1 cellular context compared by ENCODE assay signal in the genomic region with DNA sequence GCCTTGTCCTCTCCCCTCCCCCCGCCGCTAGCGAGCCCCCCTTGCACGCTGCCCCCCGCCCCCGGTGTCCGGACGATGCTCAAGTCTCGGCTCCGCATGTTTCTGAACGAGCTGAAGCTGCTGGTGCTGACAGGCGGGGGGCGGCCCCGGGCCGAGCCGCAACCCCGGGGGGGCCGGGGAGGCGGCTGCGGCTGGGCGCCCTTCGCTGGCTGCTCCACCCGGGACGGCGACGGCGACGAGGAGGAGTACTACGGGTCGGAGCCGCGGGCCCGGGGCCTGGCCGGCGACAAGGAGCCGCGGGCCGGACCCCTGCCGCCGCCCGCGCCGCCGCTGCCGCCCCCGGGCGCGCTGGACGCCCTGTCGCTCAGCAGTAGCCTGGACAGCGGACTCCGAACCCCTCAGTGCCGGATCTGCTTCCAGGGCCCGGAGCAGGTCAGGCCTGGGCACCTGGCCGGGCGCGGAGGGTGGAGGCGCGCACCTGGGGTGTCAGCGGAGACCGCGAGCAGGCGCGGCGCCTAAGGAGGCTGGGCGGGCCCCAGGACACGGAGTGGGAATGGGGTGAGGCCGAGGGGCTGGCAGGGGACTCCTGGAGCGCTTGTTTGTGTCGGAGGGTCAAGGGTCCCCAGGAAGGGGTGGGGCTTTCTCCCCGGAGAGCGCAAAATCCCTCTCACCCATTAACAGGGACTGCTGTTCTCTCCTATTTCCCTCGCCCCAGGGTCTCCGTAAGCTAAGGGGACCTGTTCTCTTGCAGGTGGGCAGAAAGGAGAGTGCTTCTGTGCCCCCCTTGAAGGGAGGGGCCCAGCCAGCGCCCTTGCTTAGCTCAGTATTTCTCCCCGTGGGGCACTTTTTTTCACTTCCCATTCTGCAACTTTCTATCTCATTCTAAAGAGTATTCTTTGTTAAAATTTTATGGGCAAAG.
A peak's percentile ranks its signal among the peaks of the same experiment; 100 is the strongest.
TF ChIP-seq lines count a peak whose summit lies in the region.

No MANE protein-coding gene starts in this region.

TF ChIP-seq in HepG2, 621 proteins besides CTCF, POLR2A, EP300 and RAD21 (continued from another document and continues in another):
- TF ChIP-seq HMGXB3 (CRISPR knock-in tag; IDR thresholded peaks at IDR 0.05; ENCODE audit: borderline replicate concordance) (no peak), FOXA1 (IDR thresholded peaks at IDR 0.05) (no peak), FOXA1 (CRISPR knock-in tag; IDR thresholded peaks at IDR 0.05) (no peak), HCFC1 (IDR thresholded peaks at IDR 0.05; ENCODE audit: low read depth, low read length) (no peak), CREB1 (IDR thresholded peaks at IDR 0.05) (no peak), CREB1 (CRISPR knock-in tag; IDR thresholded peaks at IDR 0.05) (no peak), RAD51 (IDR thresholded peaks at IDR 0.05; ENCODE audit: borderline replicate concordance) (no peak), RORA (CRISPR knock-in tag; IDR thresholded peaks at IDR 0.05) (no peak), NCOA5 (CRISPR knock-in tag; IDR thresholded peaks at IDR 0.05) (no peak), ZSCAN20 (CRISPR knock-in tag; IDR thresholded peaks at IDR 0.05; ENCODE audit: borderline replicate concordance) (0 out of 2 replicates have a peak, but pooled peaks have one; percentile 44), ZNF468 (CRISPR knock-in tag; IDR thresholded peaks at IDR 0.05) (no peak), ZNF883 (CRISPR knock-in tag; IDR thresholded peaks at IDR 0.05; ENCODE audit: not compliant biosample characterization) (no peak), SNAPC4 (CRISPR knock-in tag; IDR thresholded peaks at IDR 0.05) (no peak), ZNF138 (CRISPR knock-in tag; IDR thresholded peaks at IDR 0.05; ENCODE audit: low read depth) (no peak), MIER2 (CRISPR knock-in tag; IDR thresholded peaks at IDR 0.05) (no peak), FOXK1 (CRISPR knock-in tag; IDR thresholded peaks at IDR 0.05; ENCODE audit: borderline replicate concordance, low read depth) (no peak), SP1 (IDR thresholded peaks at IDR 0.05) (no peak), SP1 (CRISPR knock-in tag; IDR thresholded peaks at IDR 0.05) (peak; percentile 33; the same call in 1 of the 2 replicates), ZNF878 (CRISPR knock-in tag; IDR thresholded peaks at IDR 0.05) (no peak), ZFAT (CRISPR knock-in tag; conservative IDR thresholded peaks at IDR 0.05) (no peak), HNRNPUL1 (IDR thresholded peaks at IDR 0.05; ENCODE audit: low read depth, low read length) (no peak), PAF1 (CRISPR knock-in tag; IDR thresholded peaks at IDR 0.05) (no peak), MEF2D (CRISPR knock-in tag; IDR thresholded peaks at IDR 0.05) (no peak), ZKSCAN5 (CRISPR knock-in tag; IDR thresholded peaks at IDR 0.05) (no peak), ZEB1 (IDR thresholded peaks at IDR 0.05; ENCODE audit: insufficient replicate concordance, low read depth) (no peak), NR2F1 (CRISPR knock-in tag; IDR thresholded peaks at IDR 0.05) (peak in 1 of 2 experiments; percentile 55; a peak in 1 of 4 replicates), SMAD3 (CRISPR knock-in tag; IDR thresholded peaks at IDR 0.05) (no peak), CC2D1A (CRISPR knock-in tag; IDR thresholded peaks at IDR 0.05) (no peak), RARG (CRISPR knock-in tag; IDR thresholded peaks at IDR 0.05; ENCODE audit: low read depth) (no peak), ZNF451 (CRISPR knock-in tag; IDR thresholded peaks at IDR 0.05) (no peak), MLLT10 (CRISPR knock-in tag; IDR thresholded peaks at IDR 0.05) (no peak), PAWR (CRISPR knock-in tag; IDR thresholded peaks at IDR 0.05; ENCODE audit: borderline replicate concordance) (no peak), SNAI1 (CRISPR knock-in tag; IDR thresholded peaks at IDR 0.05; ENCODE audit: borderline replicate concordance) (no peak), HOXA3 (CRISPR knock-in tag; IDR thresholded peaks at IDR 0.05) (peak; percentile 66)
- TF ChIP-seq, protein P1, sequence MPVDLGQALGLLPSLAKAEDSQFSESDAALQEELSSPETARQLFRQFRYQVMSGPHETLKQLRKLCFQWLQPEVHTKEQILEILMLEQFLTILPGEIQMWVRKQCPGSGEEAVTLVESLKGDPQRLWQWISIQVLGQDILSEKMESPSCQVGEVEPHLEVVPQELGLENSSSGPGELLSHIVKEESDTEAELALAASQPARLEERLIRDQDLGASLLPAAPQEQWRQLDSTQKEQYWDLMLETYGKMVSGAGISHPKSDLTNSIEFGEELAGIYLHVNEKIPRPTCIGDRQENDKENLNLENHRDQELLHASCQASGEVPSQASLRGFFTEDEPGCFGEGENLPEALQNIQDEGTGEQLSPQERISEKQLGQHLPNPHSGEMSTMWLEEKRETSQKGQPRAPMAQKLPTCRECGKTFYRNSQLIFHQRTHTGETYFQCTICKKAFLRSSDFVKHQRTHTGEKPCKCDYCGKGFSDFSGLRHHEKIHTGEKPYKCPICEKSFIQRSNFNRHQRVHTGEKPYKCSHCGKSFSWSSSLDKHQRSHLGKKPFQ (CRISPR knock-in tag; IDR thresholded peaks at IDR 0.05; ENCODE audit: insufficient replicate concordance): peak; percentile 32
- TF ChIP-seq, protein P2, sequence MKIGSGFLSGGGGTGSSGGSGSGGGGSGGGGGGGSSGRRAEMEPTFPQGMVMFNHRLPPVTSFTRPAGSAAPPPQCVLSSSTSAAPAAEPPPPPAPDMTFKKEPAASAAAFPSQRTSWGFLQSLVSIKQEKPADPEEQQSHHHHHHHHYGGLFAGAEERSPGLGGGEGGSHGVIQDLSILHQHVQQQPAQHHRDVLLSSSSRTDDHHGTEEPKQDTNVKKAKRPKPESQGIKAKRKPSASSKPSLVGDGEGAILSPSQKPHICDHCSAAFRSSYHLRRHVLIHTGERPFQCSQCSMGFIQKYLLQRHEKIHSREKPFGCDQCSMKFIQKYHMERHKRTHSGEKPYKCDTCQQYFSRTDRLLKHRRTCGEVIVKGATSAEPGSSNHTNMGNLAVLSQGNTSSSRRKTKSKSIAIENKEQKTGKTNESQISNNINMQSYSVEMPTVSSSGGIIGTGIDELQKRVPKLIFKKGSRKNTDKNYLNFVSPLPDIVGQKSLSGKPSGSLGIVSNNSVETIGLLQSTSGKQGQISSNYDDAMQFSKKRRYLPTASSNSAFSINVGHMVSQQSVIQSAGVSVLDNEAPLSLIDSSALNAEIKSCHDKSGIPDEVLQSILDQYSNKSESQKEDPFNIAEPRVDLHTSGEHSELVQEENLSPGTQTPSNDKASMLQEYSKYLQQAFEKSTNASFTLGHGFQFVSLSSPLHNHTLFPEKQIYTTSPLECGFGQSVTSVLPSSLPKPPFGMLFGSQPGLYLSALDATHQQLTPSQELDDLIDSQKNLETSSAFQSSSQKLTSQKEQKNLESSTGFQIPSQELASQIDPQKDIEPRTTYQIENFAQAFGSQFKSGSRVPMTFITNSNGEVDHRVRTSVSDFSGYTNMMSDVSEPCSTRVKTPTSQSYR (CRISPR knock-in tag; IDR thresholded peaks at IDR 0.05; ENCODE audit: borderline replicate concordance): no peak
- TF ChIP-seq, protein P3, sequence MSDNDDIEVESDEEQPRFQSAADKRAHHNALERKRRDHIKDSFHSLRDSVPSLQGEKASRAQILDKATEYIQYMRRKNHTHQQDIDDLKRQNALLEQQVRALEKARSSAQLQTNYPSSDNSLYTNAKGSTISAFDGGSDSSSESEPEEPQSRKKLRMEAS (IDR thresholded peaks at IDR 0.05): peak; percentile 44; the same call in 1 of the 2 replicates
- TF ChIP-seq, protein P4, sequence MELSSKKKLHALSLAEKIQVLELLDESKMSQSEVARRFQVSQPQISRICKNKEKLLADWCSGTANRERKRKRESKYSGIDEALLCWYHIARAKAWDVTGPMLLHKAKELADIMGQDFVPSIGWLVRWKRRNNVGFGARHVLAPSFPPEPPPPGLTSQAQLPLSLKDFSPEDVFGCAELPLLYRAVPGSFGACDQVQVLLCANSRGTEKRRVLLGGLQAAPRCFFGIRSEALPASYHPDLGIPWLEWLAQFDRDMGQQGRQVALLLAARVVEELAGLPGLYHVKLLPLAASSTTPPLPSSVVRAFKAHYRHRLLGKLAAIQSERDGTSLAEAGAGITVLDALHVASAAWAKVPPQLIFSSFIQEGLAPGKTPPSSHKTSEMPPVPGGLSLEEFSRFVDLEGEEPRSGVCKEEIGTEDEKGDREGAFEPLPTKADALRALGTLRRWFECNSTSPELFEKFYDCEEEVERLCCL (CRISPR knock-in tag; IDR thresholded peaks at IDR 0.05; ENCODE audit: borderline replicate concordance): no peak
- TF ChIP-seq, protein P5, sequence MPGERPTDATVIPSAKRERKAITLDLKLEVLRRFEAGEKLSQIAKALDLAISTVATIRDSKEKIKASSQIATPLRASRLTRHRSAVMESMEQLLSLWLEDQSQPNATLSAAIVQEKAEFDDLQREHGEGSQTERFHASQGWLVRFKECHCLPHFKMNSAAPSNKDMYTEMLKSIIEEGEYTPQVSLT (CRISPR knock-in tag; IDR thresholded peaks at IDR 0.05; ENCODE audit: borderline replicate concordance, low read depth): no peak
- TF ChIP-seq, protein P6, sequence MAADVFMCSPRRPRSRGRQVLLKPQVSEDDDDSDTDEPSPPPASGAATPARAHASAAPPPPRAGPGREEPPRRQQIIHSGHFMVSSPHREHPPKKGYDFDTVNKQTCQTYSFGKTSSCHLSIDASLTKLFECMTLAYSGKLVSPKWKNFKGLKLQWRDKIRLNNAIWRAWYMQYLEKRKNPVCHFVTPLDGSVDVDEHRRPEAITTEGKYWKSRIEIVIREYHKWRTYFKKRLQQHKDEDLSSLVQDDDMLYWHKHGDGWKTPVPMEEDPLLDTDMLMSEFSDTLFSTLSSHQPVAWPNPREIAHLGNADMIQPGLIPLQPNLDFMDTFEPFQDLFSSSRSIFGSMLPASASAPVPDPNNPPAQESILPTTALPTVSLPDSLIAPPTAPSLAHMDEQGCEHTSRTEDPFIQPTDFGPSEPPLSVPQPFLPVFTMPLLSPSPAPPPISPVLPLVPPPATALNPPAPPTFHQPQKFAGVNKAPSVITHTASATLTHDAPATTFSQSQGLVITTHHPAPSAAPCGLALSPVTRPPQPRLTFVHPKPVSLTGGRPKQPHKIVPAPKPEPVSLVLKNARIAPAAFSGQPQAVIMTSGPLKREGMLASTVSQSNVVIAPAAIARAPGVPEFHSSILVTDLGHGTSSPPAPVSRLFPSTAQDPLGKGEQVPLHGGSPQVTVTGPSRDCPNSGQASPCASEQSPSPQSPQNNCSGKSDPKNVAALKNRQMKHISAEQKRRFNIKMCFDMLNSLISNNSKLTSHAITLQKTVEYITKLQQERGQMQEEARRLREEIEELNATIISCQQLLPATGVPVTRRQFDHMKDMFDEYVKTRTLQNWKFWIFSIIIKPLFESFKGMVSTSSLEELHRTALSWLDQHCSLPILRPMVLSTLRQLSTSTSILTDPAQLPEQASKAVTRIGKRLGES (CRISPR knock-in tag; IDR thresholded peaks at IDR 0.05; ENCODE audit: borderline replicate concordance): no peak
- TF ChIP-seq, protein P7, sequence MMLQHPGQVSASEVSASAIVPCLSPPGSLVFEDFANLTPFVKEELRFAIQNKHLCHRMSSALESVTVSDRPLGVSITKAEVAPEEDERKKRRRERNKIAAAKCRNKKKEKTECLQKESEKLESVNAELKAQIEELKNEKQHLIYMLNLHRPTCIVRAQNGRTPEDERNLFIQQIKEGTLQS (CRISPR knock-in tag; IDR thresholded peaks at IDR 0.05): no peak
